1 cellular context compared by ENCODE assay signal in the genomic region with DNA sequence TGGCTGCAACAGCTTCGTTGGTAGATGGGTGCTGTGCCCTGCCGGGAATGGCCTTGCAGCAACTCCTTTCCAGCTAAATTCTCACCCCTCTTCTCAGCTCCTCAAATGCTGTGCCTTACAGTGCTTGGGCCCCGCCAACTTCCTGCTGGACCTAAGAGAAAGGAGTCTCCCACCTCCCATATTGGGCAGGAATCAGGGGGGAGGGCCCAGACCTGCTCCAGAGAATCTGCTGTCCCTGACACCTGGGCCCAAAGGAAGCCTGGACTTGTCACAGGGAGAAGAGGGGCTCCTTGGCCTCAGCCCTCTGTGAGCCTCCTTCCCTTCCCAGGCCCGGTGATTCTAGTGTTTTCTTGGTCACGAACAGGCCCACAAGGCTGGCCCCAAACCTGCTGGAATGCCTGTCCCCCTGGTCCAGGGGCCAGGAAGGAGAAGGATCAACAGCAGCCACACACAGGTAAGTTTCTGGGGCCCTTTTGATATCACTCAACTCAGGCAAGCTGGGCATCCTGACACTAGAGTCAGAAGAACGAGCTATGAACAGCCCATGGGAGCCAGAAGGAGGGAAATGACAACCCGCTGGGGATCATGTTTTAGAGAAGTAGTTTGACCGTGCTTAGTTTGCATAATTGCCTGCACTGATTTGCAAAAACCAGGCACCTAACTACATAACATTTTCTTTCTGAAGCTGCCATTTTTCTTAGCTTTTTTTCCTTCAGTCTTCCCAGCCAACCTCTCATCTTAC.
TF ChIP-seq lines count a peak whose summit lies in the region.

No MANE protein-coding gene starts in this region.

TF ChIP-seq in GM23338, 12 proteins besides CTCF, POLR2A, EP300 and RAD21 (continued from another document):
- TF ChIP-seq, protein P1, sequence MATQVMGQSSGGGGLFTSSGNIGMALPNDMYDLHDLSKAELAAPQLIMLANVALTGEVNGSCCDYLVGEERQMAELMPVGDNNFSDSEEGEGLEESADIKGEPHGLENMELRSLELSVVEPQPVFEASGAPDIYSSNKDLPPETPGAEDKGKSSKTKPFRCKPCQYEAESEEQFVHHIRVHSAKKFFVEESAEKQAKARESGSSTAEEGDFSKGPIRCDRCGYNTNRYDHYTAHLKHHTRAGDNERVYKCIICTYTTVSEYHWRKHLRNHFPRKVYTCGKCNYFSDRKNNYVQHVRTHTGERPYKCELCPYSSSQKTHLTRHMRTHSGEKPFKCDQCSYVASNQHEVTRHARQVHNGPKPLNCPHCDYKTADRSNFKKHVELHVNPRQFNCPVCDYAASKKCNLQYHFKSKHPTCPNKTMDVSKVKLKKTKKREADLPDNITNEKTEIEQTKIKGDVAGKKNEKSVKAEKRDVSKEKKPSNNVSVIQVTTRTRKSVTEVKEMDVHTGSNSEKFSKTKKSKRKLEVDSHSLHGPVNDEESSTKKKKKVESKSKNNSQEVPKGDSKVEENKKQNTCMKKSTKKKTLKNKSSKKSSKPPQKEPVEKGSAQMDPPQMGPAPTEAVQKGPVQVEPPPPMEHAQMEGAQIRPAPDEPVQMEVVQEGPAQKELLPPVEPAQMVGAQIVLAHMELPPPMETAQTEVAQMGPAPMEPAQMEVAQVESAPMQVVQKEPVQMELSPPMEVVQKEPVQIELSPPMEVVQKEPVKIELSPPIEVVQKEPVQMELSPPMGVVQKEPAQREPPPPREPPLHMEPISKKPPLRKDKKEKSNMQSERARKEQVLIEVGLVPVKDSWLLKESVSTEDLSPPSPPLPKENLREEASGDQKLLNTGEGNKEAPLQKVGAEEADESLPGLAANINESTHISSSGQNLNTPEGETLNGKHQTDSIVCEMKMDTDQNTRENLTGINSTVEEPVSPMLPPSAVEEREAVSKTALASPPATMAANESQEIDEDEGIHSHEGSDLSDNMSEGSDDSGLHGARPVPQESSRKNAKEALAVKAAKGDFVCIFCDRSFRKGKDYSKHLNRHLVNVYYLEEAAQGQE (IDR thresholded peaks at IDR 0.05; ENCODE audit: unreplicated experiment) = no peak
- TF ChIP-seq EZH2phosphoT487 (IDR thresholded peaks at IDR 0.05; ENCODE audit: unreplicated experiment) (no peak), NANOG (IDR thresholded peaks at IDR 0.05; ENCODE audit: borderline replicate concordance) (no peak), ZNF331 (CRISPR knock-in tag; IDR thresholded peaks at IDR 0.05; ENCODE audit: low read depth) (no peak), ZNF114 (CRISPR knock-in tag; IDR thresholded peaks at IDR 0.05) (no peak), STAT1 (IDR thresholded peaks at IDR 0.05; ENCODE audit: unreplicated experiment) (no peak), ZNF462 (CRISPR knock-in tag; IDR thresholded peaks at IDR 0.05) (no peak), CREB1 (CRISPR knock-in tag; IDR thresholded peaks at IDR 0.05; ENCODE audit: low read depth) (no peak), JUNB (IDR thresholded peaks at IDR 0.05; ENCODE audit: unreplicated experiment) (no peak)
- TF ChIP-seq, protein P2, sequence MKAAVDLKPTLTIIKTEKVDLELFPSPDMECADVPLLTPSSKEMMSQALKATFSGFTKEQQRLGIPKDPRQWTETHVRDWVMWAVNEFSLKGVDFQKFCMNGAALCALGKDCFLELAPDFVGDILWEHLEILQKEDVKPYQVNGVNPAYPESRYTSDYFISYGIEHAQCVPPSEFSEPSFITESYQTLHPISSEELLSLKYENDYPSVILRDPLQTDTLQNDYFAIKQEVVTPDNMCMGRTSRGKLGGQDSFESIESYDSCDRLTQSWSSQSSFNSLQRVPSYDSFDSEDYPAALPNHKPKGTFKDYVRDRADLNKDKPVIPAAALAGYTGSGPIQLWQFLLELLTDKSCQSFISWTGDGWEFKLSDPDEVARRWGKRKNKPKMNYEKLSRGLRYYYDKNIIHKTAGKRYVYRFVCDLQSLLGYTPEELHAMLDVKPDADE (IDR thresholded peaks at IDR 0.05) = no peak
TF ChIP-seq in GM23338: peak in this region for 0.
